Comparison of ENCODE assay signal across 8 cellular contexts in genomic region chr19:16338470-16339360, GRCh38. TPM values are rescaled to one million over a fixed set of nuclear protein-coding genes. Genes with fewer than 3 reads are reported as not detected.
DNase-seq lines count a peak whose midpoint lies in the region; ATAC-seq and TF ChIP-seq lines count a peak whose summit lies in the region.

No MANE protein-coding gene starts in this region.

- no peak for TF ChIP-seq POLR2A in sigmoid colon (IDR thresholded peaks at IDR 0.05)
- TF ChIP-seq POLR2A in GM18505 (IDR thresholded peaks at IDR 0.05; ENCODE audit: borderline replicate concordance, extremely low read depth, insufficient read depth, insufficient read length) = no peak

- WGBS in sigmoid colon, 2 donors = 26 to 45% methylated on average over 30 of the region's 30 CpGs

- H3K27me3 ChIP-seq in BJ (ENCODE audit: control insufficient read depth, insufficient read depth, low read length) (no peaks in the 10 kb centered on the region), sigmoid colon (no peaks in the 10 kb centered on the region)

- DNase-seq in BJ (ENCODE audit: low read depth) (peak; percentile 89), fibroblast of gingiva (ENCODE audit: low read depth) (peak; percentile 50), sigmoid colon (no peak)
- DNase-seq in activated CD4-positive, alpha-beta T cell treated with anti-CD3 and anti-CD28 coated beads, Interleukin-2, amount 50 U/mL, for 48 hours = peak; percentile 74 to 80

- intact Hi-C loops in sigmoid colon (cut with DNase I) = no loop called here

- H3K9me3 ChIP-seq in sigmoid colon = no peaks in the 10 kb centered on the region

- TF ChIP-seq CTCF in BJ (IDR thresholded peaks at IDR 0.05; ENCODE audit: insufficient read depth, low read depth, low read length) (peak; percentile 32; the same call in 1 of the 2 replicates), sigmoid colon (IDR thresholded peaks at IDR 0.05) (no peak)

- H3K27ac ChIP-seq in sigmoid colon = peak overlapping the region in 3 of 4 donors; percentile 46 to 52 (median 47)

- H3K4me3 ChIP-seq in BJ (ENCODE audit: low read depth, low read length) = no peak overlapping the region
- H3K4me3 ChIP-seq in sigmoid colon = no peak overlapping the region

- peak; percentile 39 for ATAC-seq in HG03439 (IDR thresholded peaks at IDR 0.05; ENCODE audit: unreplicated experiment)
- ATAC-seq in HG03469 (IDR thresholded peaks at IDR 0.05; ENCODE audit: unreplicated experiment) = no peak
- no peak for ATAC-seq in HG03565 (IDR thresholded peaks at IDR 0.05; ENCODE audit: unreplicated experiment)
- ATAC-seq in GM18505 (IDR thresholded peaks at IDR 0.05; ENCODE audit: unreplicated experiment) = no peak

- TF ChIP-seq EP300 in sigmoid colon (IDR thresholded peaks at IDR 0.05) = no peak

- H3K36me3 ChIP-seq in BJ (ENCODE audit: control insufficient read depth, insufficient read depth, low read length) (no peaks in the 10 kb centered on the region), sigmoid colon (no peaks in the 10 kb centered on the region)

- POLR2A ChIA-PET in BJ (lab: Charles Lee) = interaction anchor here (1.0 to 1.4 kb wide), 3 partner anchors 10 to 14 kb away, joined by 3 to 9 read pairs (median 5); partner anchors contain the start of gene KLF2

- peaks cover 0 to 46% (median 28%) of the 10 kb centered on the region in 4 donors for H3K4me1 ChIP-seq in sigmoid colon

- CTCF ChIA-PET in BJ (lab: Yijun Ruan, JAX) = interaction anchor here (0.7 to 2.9 kb wide), 7 partner anchors 14 to 153 kb away, joined by 3 to 17 read pairs (median 3); partner anchors contain the start of gene KLF2

RNA-seq across cellular contexts. Expression of gene KLF2, which starts 14.1 kb away (rescaled TPM):
- polyA plus RNA-seq in BJ (2011; rRNA removed) = 1.7 and 1.8 TPM in 2 replicates
- polyA minus RNA-seq in BJ (2011; rRNA and poly(A)+ RNA removed) = 2.3 and 2.6 TPM in 2 replicates
- 10 to 100 TPM; 17.1 to 49.3 (median 28.3) TPM for total RNA-seq in sigmoid colon
- polyA plus RNA-seq in sigmoid colon = 10 to 100 TPM in 1 of 3 donors, 1 to 10 TPM in 2; 2.8 to 25.9 (median 3.6) TPM
